22 cellular contexts compared by ENCODE assay signal in the genomic region with DNA sequence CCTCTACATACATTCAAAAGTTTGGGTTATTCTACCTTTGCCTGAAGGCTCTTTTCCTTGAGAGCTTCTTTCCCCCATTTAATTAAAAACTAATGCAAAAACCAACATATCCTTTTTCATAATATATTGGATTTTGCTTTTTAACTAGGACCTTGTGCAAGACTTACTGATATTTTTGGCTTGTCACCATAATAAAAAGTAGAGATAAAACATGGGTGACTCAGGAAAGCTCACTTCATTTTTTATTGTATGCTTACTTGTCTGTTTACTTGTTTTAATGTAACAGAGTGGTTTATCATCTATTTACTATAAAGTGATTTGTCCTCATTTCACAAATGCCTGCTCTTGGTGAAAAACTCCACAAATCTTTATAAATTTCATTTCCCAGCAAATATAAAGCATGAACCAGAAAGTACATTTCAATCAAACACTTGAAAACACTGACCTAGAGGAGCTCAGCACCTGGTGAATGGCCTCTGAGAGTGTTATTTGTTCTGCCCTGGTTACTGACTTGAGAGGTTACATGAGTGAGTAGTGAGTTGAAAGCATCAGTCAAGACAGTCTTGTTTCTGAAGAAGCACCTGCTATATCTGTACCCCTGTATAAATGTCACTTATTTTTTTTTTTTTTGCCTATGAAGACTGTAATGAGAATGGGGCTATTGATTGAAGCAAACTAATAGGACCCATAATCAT. TPM values are rescaled to one million over a fixed set of nuclear protein-coding genes. Genes with fewer than 3 reads are reported as not detected.
DNase-seq lines count a peak whose midpoint lies in the region; ATAC-seq, FAIRE-seq and TF ChIP-seq lines count a peak whose summit lies in the region.
"Had no signal": no experiment of that assay in that cellular context is flagged by ENCODE, and none has a peak within 500 bp of the region (broad histone marks: within the 10 kb centered on the region; RNA-seq: fewer than 3 reads in every experiment).

No MANE protein-coding gene starts in this region.

- H3K4me3 ChIP-seq in liver (ENCODE audit: low read depth in 1 of 3, low read length in 3 of 3), result no peak overlapping the region
- H3K4me3 ChIP-seq: heart right ventricle had no signal

- peak; percentile 25 for FAIRE-seq in D721Med (lab: Jason Lieb, UNC)

- H3K27ac Mint-ChIP-seq in activated T-helper 2 cell treated with anti-CD3 and anti-CD28 coated beads, Interferon-gamma antibody, Interleukin-2, Interleukin-4, amounts not matched to agents 10 μg/mL and 5 μg/mL and 100 μg/mL, durations not matched to agents 14 hours and 24 hours and 36 hours, result no peak overlapping the region
- no peak overlapping the region for H3K27ac Mint-ChIP-seq in natural killer cell treated with Interleukin-12 subunit alpha and Interleukin-12 subunit beta and Interleukin-15 and Interleukin-18, amount 100 ng/mL, for 72 hours
- H3K27ac Mint-ChIP-seq: CD8-positive, alpha-beta memory T cell; effector memory CD8-positive, alpha-beta T cell; HFFc6; nephron; stimulated activated naive CD8-positive, alpha-beta T cell treated with anti-CD3 and anti-CD28 coated beads, Interleukin-15, Interleukin-2, amounts not matched to agents 100 ng/mL and 50 ng/mL, for 24 hours had no signal

- DNase-seq in D721Med (ENCODE audit: insufficient read length, low spot score) (no peak), M059J (ENCODE audit: low read depth) (peak; percentile 14), SHP77 (lab: John Stamatoyannopoulos, UW) (peak; percentile 52 to 58), HCEC 1CT (no peak)
- no peak for DNase-seq in activated T-helper 2 cell treated with anti-CD3 and anti-CD28 coated beads, Interferon-gamma antibody, Interleukin-2, Interleukin-4, amounts not matched to agents 10 μg/mL and 5 μg/mL and 100 μg/mL, durations not matched to agents 14 hours and 24 hours and 36 hours (ENCODE audit: low spot score)
- no peak for DNase-seq in natural killer cell treated with Interleukin-12 subunit alpha and Interleukin-12 subunit beta and Interleukin-15 and Interleukin-18, amount 100 ng/mL, for 72 hours (ENCODE audit: low spot score)
- DNase-seq: activated naive CD4-positive, alpha-beta T cell; activated T-cell treated with anti-CD3 and anti-CD28 coated beads for 4 hours; anterior cingulate cortex; CD8-positive, alpha-beta memory T cell; effector memory CD8-positive, alpha-beta T cell; heart right ventricle; HFFc6; mesendoderm; NCI-H2107; stimulated activated CD4-positive, alpha-beta T cell treated with anti-CD3 and anti-CD28 coated beads, Interleukin-1b, Interleukin-23, amount 100 ng/mL, for 48 hours had no signal

- H3K27me3 Mint-ChIP-seq in activated T-helper 2 cell treated with anti-CD3 and anti-CD28 coated beads, Interferon-gamma antibody, Interleukin-2, Interleukin-4, amounts not matched to agents 10 μg/mL and 5 μg/mL and 100 μg/mL, durations not matched to agents 14 hours and 24 hours and 36 hours (ENCODE audit: low read depth), result peaks cover 9% of the 10 kb centered on the region
- peaks cover 0 to 8% of the 10 kb centered on the region in 2 donors for H3K27me3 Mint-ChIP-seq in natural killer cell treated with Interleukin-12 subunit alpha and Interleukin-12 subunit beta and Interleukin-15 and Interleukin-18, amount 100 ng/mL, for 72 hours

- no peak overlapping the region for H3K4me3 Mint-ChIP-seq in activated T-helper 2 cell treated with anti-CD3 and anti-CD28 coated beads, Interferon-gamma antibody, Interleukin-2, Interleukin-4, amounts not matched to agents 10 μg/mL and 5 μg/mL and 100 μg/mL, durations not matched to agents 14 hours and 24 hours and 36 hours (ENCODE audit: low read depth)
- no peak overlapping the region for H3K4me3 Mint-ChIP-seq in natural killer cell treated with Interleukin-12 subunit alpha and Interleukin-12 subunit beta and Interleukin-15 and Interleukin-18, amount 100 ng/mL, for 72 hours
- H3K4me3 Mint-ChIP-seq: CD8-positive, alpha-beta memory T cell; effector memory CD8-positive, alpha-beta T cell; HFFc6; nephron; stimulated activated naive CD8-positive, alpha-beta T cell treated with anti-CD3 and anti-CD28 coated beads, Interleukin-15, Interleukin-2, amounts not matched to agents 100 ng/mL and 50 ng/mL, for 24 hours had no signal

- H3K9me3 Mint-ChIP-seq in activated T-helper 2 cell treated with anti-CD3 and anti-CD28 coated beads, Interferon-gamma antibody, Interleukin-2, Interleukin-4, amounts not matched to agents 10 μg/mL and 5 μg/mL and 100 μg/mL, durations not matched to agents 14 hours and 24 hours and 36 hours, result no peaks in the 10 kb centered on the region
- H3K9me3 Mint-ChIP-seq in natural killer cell treated with Interleukin-12 subunit alpha and Interleukin-12 subunit beta and Interleukin-15 and Interleukin-18, amount 100 ng/mL, for 72 hours, result no peaks in the 10 kb centered on the region
- H3K9me3 Mint-ChIP-seq: CD8-positive, alpha-beta memory T cell; effector memory CD8-positive, alpha-beta T cell; HFFc6; nephron; stimulated activated naive CD8-positive, alpha-beta T cell treated with anti-CD3 and anti-CD28 coated beads, Interleukin-15, Interleukin-2, amounts not matched to agents 100 ng/mL and 50 ng/mL, for 24 hours had no signal

- intact Hi-C loops in activated T-helper 2 cell treated with anti-CD3 and anti-CD28 coated beads, Interferon-gamma antibody, Interleukin-2, Interleukin-4, amounts not matched to agents 10 μg/mL and 5 μg/mL and 100 μg/mL, durations not matched to agents 14 hours and 24 hours and 36 hours (cut with micrococcal nuclease), result no loop called here

- no peaks in the 10 kb centered on the region for H3K27me3 ChIP-seq in liver (ENCODE audit: control insufficient read depth in 4 of 4, insufficient read depth in 4 of 4, low read length in 3 of 4)

- no peak for ATAC-seq in GM21367 (IDR thresholded peaks at IDR 0.05; ENCODE audit: unreplicated experiment)
- ATAC-seq in natural killer cell treated with Interleukin-12 subunit alpha and Interleukin-12 subunit beta and Interleukin-15 and Interleukin-18, amount 100 ng/mL, for 72 hours, result no peak
- ATAC-seq: effector memory CD8-positive, alpha-beta T cell; heart right ventricle; Right ventricle myocardium inferior had no signal

- H3K4me1 ChIP-seq in liver (ENCODE audit: control insufficient read depth in 4 of 4, insufficient read depth in 4 of 4, low read length in 3 of 4), result peaks cover 2 to 15% (median 4%) of the 10 kb centered on the region in 4 donors

- H3K9ac ChIP-seq in liver (ENCODE audit: low read depth in 1 of 2, low read length in 2 of 2), result no peak overlapping the region

- no peaks in the 10 kb centered on the region for H3K4me1 Mint-ChIP-seq in activated T-helper 2 cell treated with anti-CD3 and anti-CD28 coated beads, Interferon-gamma antibody, Interleukin-2, Interleukin-4, amounts not matched to agents 10 μg/mL and 5 μg/mL and 100 μg/mL, durations not matched to agents 14 hours and 24 hours and 36 hours (ENCODE audit: low read depth)
- no peaks in the 10 kb centered on the region for H3K4me1 Mint-ChIP-seq in natural killer cell treated with Interleukin-12 subunit alpha and Interleukin-12 subunit beta and Interleukin-15 and Interleukin-18, amount 100 ng/mL, for 72 hours (ENCODE audit: low read depth in 2 of 2)
- H3K4me1 Mint-ChIP-seq: CD8-positive, alpha-beta memory T cell; nephron had no signal

- no peak overlapping the region for H3K27ac ChIP-seq in liver (ENCODE audit: low read depth in 1 of 2, low read length in 2 of 2)
- H3K27ac ChIP-seq: heart right ventricle had no signal

- no peaks in the 10 kb centered on the region for H3K36me3 Mint-ChIP-seq in activated T-helper 2 cell treated with anti-CD3 and anti-CD28 coated beads, Interferon-gamma antibody, Interleukin-2, Interleukin-4, amounts not matched to agents 10 μg/mL and 5 μg/mL and 100 μg/mL, durations not matched to agents 14 hours and 24 hours and 36 hours (ENCODE audit: low read depth)
- no peaks in the 10 kb centered on the region for H3K36me3 Mint-ChIP-seq in natural killer cell treated with Interleukin-12 subunit alpha and Interleukin-12 subunit beta and Interleukin-15 and Interleukin-18, amount 100 ng/mL, for 72 hours
- H3K36me3 Mint-ChIP-seq: CD8-positive, alpha-beta memory T cell had no signal

- no peaks in the 10 kb centered on the region for H3K9me3 ChIP-seq in liver (ENCODE audit: control insufficient read depth in 4 of 4, low read length in 3 of 4)
- H3K9me3 ChIP-seq: heart right ventricle had no signal

- H3K36me3 ChIP-seq in liver (ENCODE audit: control insufficient read depth in 4 of 4, insufficient read depth in 3 of 4, low read depth in 1 of 4, low read length in 3 of 4), result no peaks in the 10 kb centered on the region
- H3K36me3 ChIP-seq: heart right ventricle had no signal

- TF ChIP-seq RAD21 in liver (IDR thresholded peaks at IDR 0.05), result no peak

- TF ChIP-seq CTCF in D721Med (IDR thresholded peaks at IDR 0.05; ENCODE audit: insufficient read depth, missing control alignments) (no peak), liver (IDR thresholded peaks at IDR 0.05; ENCODE audit: low read depth, low read length, missing input control) (no peak)

TF ChIP-seq in liver, 16 proteins besides CTCF, POLR2A, EP300 and RAD21:
- TF ChIP-seq FOXA1 (IDR thresholded peaks at IDR 0.05) (no peak), RXRA (IDR thresholded peaks at IDR 0.05) (no peak), YY1 (IDR thresholded peaks at IDR 0.05) (peak; percentile 15)

RNA-seq across cellular contexts. Expression of a gene that starts 20.8 kb away (rescaled TPM):
- 8.1 and 8.8 TPM in 2 replicates for total RNA-seq in M059J (2014; rRNA removed; shearing (Covaris generic))
- 100 to 1,000 TPM in 1 of 2 donors, 10 to 100 TPM in 1; 57.8 to 110 TPM for total RNA-seq in liver
- polyA plus RNA-seq in liver, result 10 to 100 TPM; 18.7 to 33.6 TPM
- 0.07 TPM in 1 of 2 replicates, not detected in the other for total RNA-seq in activated T-helper 2 cell treated with anti-CD3 and anti-CD28 coated beads, Interferon-gamma antibody, Interleukin-2, Interleukin-4, amounts not matched to agents 10 μg/mL and 5 μg/mL and 100 μg/mL, durations not matched to agents 14 hours and 24 hours and 36 hours
- not detected for total RNA-seq in natural killer cell treated with Interleukin-12 subunit alpha and Interleukin-12 subunit beta and Interleukin-15 and Interleukin-18, amount 100 ng/mL, for 72 hours
- total RNA-seq: T-helper 1 cell treated with Interleukin-12 subunit alpha and Interleukin-12 subunit beta and Interleukin-4 antibody, amounts not matched to agents 30 ng/mL and 1 ng/mL, for 36 hours had no signal
- polyA plus RNA-seq: CD8-positive, alpha-beta memory T cell had no signal

Comparison
In these comparisons a context has a peak if more than half of its experiments do, and no peak if none do; other contexts are left out.
1. DNase-seq: peak in M059J (single experiment) and SHP77 (2 of 2); none in D721Med (single experiment), activated T-helper 2 cell treated with anti-CD3 and anti-CD28 coated beads, Interferon-gamma antibody, Interleukin-2, Interleukin-4, amounts not matched to agents 10 μg/mL and 5 μg/mL and 100 μg/mL, durations not matched to agents 14 hours and 24 hours and 36 hours (single experiment), HCEC 1CT (single experiment) and natural killer cell treated with Interleukin-12 subunit alpha and Interleukin-12 subunit beta and Interleukin-15 and Interleukin-18, amount 100 ng/mL, for 72 hours (single experiment).